15 cellular contexts compared by ENCODE assay signal in genomic region chr6:107870379-107870778, GRCh38. TPM values are rescaled to one million over a fixed set of nuclear protein-coding genes. Genes with fewer than 3 reads are reported as not detected.
A peak's percentile ranks its signal among the peaks of the same experiment; 100 is the strongest.
DNase-seq lines count a peak whose midpoint lies in the region; ATAC-seq and TF ChIP-seq lines count a peak whose summit lies in the region.
"Had no signal": no experiment of that assay in that cellular context is flagged by ENCODE, and none has a peak within 500 bp of the region (broad histone marks: within the 10 kb centered on the region; RNA-seq: fewer than 3 reads in every experiment).

No MANE protein-coding gene starts in this region.

- H3K4me1 ChIP-seq in breast epithelium: no peaks in the 10 kb centered on the region
- H3K4me1 ChIP-seq in adipocyte (ENCODE audit: control insufficient read depth, insufficient read depth, low read length): peaks cover 21% of the 10 kb centered on the region
- H3K4me1 ChIP-seq: esophagus muscularis mucosa, upper lobe of right lung had no signal

- H3K9me3 Mint-ChIP-seq in MCF 10A (ENCODE audit: unreplicated experiment) (no peaks in the 10 kb centered on the region), glutamatergic neuron (ENCODE audit: unreplicated experiment) (peaks cover 3% of the 10 kb centered on the region)
- no peaks in the 10 kb centered on the region for H3K9me3 Mint-ChIP-seq in stimulated activated naive CD8-positive, alpha-beta T cell treated with anti-CD3 and anti-CD28 coated beads, Interleukin-15, amount 100 ng/mL, for 72 hours
- H3K9me3 Mint-ChIP-seq: immature natural killer cell had no signal

- peaks cover 5% of the 10 kb centered on the region for H3K36me3 ChIP-seq in breast epithelium
- peaks cover 51% of the 10 kb centered on the region for H3K36me3 ChIP-seq in adipocyte (ENCODE audit: control insufficient read depth, insufficient read depth, low read length, severe bottlenecking)

- POLR2A ChIA-PET in MCF 10A (lab: Yijun Ruan, JAX): interaction anchor here (1.2 kb wide), 1 partner anchor 56 kb away, joined by 3 read pairs; no protein-coding TSS in a partner anchor

- TF ChIP-seq POLR2A in breast epithelium (IDR thresholded peaks at IDR 0.05): no peak

- CTCF ChIA-PET in MCF 10A (lab: Yijun Ruan, JAX): interaction anchor here (0.7 to 1.0 kb wide), 4 partner anchors 10 to 670 kb away, joined by 3 to 4 read pairs (median 4); no protein-coding TSS in a partner anchor

- H3K9ac ChIP-seq in adipocyte (ENCODE audit: low read length): no peak overlapping the region

- no peak for TF ChIP-seq CTCF in MCF 10A (IDR thresholded peaks at IDR 0.05; ENCODE audit: unreplicated experiment)
- no peak for TF ChIP-seq CTCF in breast epithelium (IDR thresholded peaks at IDR 0.05)
- TF ChIP-seq CTCF in glutamatergic neuron (IDR thresholded peaks at IDR 0.05; ENCODE audit: partially characterized antibody, unreplicated experiment): no peak

- H3K27ac ChIP-seq in breast epithelium: no peak overlapping the region
- H3K27ac ChIP-seq: esophagus muscularis mucosa, upper lobe of right lung had no signal

- intact Hi-C loops in MCF 10A (cut with micrococcal nuclease) (no loop called here), breast epithelium (cut with DNase I; ENCODE audit: low total_unique reads) (no loop called here)

- H3K27me3 ChIP-seq in breast epithelium: no peaks in the 10 kb centered on the region
- no peaks in the 10 kb centered on the region for H3K27me3 ChIP-seq in adipocyte (replicated peaks; ENCODE audit: control insufficient read depth, insufficient read depth, low read length)
- H3K27me3 ChIP-seq: esophagus muscularis mucosa, upper lobe of right lung had no signal

- H3K4me3 Mint-ChIP-seq in MCF 10A (ENCODE audit: unreplicated experiment) (no peak overlapping the region), glutamatergic neuron (ENCODE audit: unreplicated experiment) (no peak overlapping the region)
- no peak overlapping the region for H3K4me3 Mint-ChIP-seq in stimulated activated naive CD8-positive, alpha-beta T cell treated with anti-CD3 and anti-CD28 coated beads, Interleukin-15, amount 100 ng/mL, for 72 hours
- H3K4me3 Mint-ChIP-seq: immature natural killer cell had no signal

- H3K36me3 Mint-ChIP-seq in MCF 10A (ENCODE audit: insufficient read depth, unreplicated experiment) (peaks cover 80% of the 10 kb centered on the region), glutamatergic neuron (ENCODE audit: unreplicated experiment) (no peaks in the 10 kb centered on the region)

- peaks cover 5% of the 10 kb centered on the region for H3K4me1 Mint-ChIP-seq in MCF 10A (ENCODE audit: insufficient read depth, unreplicated experiment)
- H3K4me1 Mint-ChIP-seq in glutamatergic neuron (ENCODE audit: low read depth, unreplicated experiment): peaks cover 16% of the 10 kb centered on the region
- H3K4me1 Mint-ChIP-seq in stimulated activated naive CD8-positive, alpha-beta T cell treated with anti-CD3 and anti-CD28 coated beads, Interleukin-15, amount 100 ng/mL, for 72 hours: peaks cover 32% of the 10 kb centered on the region

- DNase-seq in MCF 10A (ENCODE audit: unreplicated experiment) (peak; percentile 28), breast epithelium (ENCODE audit: low spot score in 2 of 2) (no peak), adipocyte (ENCODE audit: low read depth) (peak; percentile 36), glutamatergic neuron (no peak)
- DNase-seq in stimulated activated naive CD8-positive, alpha-beta T cell treated with anti-CD3 and anti-CD28 coated beads, Interleukin-15, amount 100 ng/mL, for 72 hours: no peak
- no peak for DNase-seq in stimulated activated CD4-positive, alpha-beta T cell treated with anti-CD3 and anti-CD28 coated beads, Interleukin-4, amount 100 ng/mL, for 24 hours
- DNase-seq: activated CD4-positive, alpha-beta T cell treated with anti-CD3 and anti-CD28 coated beads for 48 hours; central memory CD4-positive, alpha-beta T cell; immature natural killer cell; NCI-H1048; stimulated activated CD4-positive, alpha-beta T cell treated with anti-CD3 and anti-CD28 coated beads, Interleukin-1b, Interleukin-23, amount 100 ng/mL, for 48 hours; upper lobe of right lung had no signal

- H3K9me3 ChIP-seq in breast epithelium: no peaks in the 10 kb centered on the region
- H3K9me3 ChIP-seq in adipocyte (ENCODE audit: control insufficient read depth, low read length): no peaks in the 10 kb centered on the region
- H3K9me3 ChIP-seq: esophagus muscularis mucosa, upper lobe of right lung had no signal

- BruUV-seq in MCF 10A (replicated peaks; lab: Mats Ljungman, UMichigan): no TSS peak

- ATAC-seq in stimulated activated naive CD8-positive, alpha-beta T cell treated with anti-CD3 and anti-CD28 coated beads, Interleukin-15, amount 100 ng/mL, for 72 hours: peak; percentile 69
- no peak for ATAC-seq in GM19467 (IDR thresholded peaks at IDR 0.05; ENCODE audit: unreplicated experiment)
- no peak for ATAC-seq in GM19452 (IDR thresholded peaks at IDR 0.05; ENCODE audit: unreplicated experiment)
- ATAC-seq: upper lobe of right lung had no signal

- H3K27me3 Mint-ChIP-seq in MCF 10A (ENCODE audit: insufficient read depth, unreplicated experiment) (no peaks in the 10 kb centered on the region), glutamatergic neuron (ENCODE audit: unreplicated experiment) (peaks cover 2% of the 10 kb centered on the region)
- no peaks in the 10 kb centered on the region for H3K27me3 Mint-ChIP-seq in stimulated activated naive CD8-positive, alpha-beta T cell treated with anti-CD3 and anti-CD28 coated beads, Interleukin-15, amount 100 ng/mL, for 72 hours

- H3K4me3 ChIP-seq in breast epithelium (no peak overlapping the region), adipocyte (ENCODE audit: low read length) (no peak overlapping the region)
- H3K4me3 ChIP-seq: esophagus muscularis mucosa, upper lobe of right lung had no signal

- H3K27ac Mint-ChIP-seq in MCF 10A (ENCODE audit: low read depth, unreplicated experiment): no peak overlapping the region
- peak overlapping the region; percentile 18 for H3K27ac Mint-ChIP-seq in glutamatergic neuron (ENCODE audit: unreplicated experiment)
- H3K27ac Mint-ChIP-seq in stimulated activated naive CD8-positive, alpha-beta T cell treated with anti-CD3 and anti-CD28 coated beads, Interleukin-15, amount 100 ng/mL, for 72 hours: no peak overlapping the region

RNA-seq across cellular contexts. Expression of gene SCML4, which starts 46.3 kb away (rescaled TPM):
- not detected in 2 replicates for total RNA-seq in MCF 10A (2022)
- total RNA-seq in breast epithelium: 1 to 10 TPM; 1.1 to 2.9 (median 2.9) TPM
- not detected for total RNA-seq in glutamatergic neuron (ENCODE audit: unreplicated experiment)

Comparison
In these comparisons a context has a peak if more than half of its experiments do, and no peak if none do; other contexts are left out.
1. DNase-seq: peak in MCF 10A (single experiment) and adipocyte (single experiment); none in breast epithelium (0 of 2), glutamatergic neuron (single experiment), stimulated activated naive CD8-positive, alpha-beta T cell treated with anti-CD3 and anti-CD28 coated beads, Interleukin-15, amount 100 ng/mL, for 72 hours (0 of 2) and stimulated activated CD4-positive, alpha-beta T cell treated with anti-CD3 and anti-CD28 coated beads, Interleukin-4, amount 100 ng/mL, for 24 hours (single experiment).